12 cellular contexts compared by ENCODE assay signal in the genomic region with DNA sequence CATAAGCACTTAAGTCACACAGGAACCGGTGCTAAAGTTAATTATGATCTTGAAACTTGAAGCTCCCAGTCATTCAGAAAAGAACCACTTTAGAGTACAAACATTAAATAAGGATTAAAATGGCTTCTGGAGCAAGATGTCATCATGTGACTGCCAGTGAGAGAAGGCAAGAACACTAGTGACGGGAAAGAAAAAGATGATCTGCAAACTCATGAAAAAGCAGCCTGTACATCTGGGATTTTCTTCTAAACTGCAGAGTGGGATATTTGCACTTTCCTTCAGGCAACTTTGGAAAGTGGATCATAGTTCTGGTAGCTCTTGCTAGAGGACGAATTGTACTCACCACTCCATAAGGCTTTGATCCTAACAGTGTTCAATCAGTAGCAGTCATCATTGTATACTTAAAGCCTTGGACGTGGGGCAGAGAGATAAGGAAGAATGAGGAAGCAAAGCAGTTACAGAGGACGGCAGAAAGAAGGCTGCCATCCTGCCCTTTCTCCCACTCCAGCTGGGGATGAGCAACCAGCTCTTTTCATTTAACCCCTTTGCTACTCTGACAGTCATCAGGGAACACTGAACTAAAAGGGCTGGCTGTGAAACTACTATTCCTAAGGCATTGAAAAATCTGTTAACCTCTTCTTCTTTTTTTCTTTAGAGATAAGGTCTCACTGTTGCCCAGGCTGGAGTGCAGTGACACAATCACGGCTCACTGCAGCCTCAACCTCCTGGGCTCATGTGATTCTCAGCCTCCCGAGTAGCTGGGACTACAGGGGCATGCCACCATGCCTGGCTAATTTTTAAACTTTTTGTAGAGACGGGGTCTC. TPM values are rescaled to one million over a fixed set of nuclear protein-coding genes. Genes with fewer than 3 reads are reported as not detected.
DNase-seq lines count a peak whose midpoint lies in the region; ATAC-seq and TF ChIP-seq lines count a peak whose summit lies in the region.
"Had no signal": no experiment of that assay in that cellular context is flagged by ENCODE, and none has a peak within 500 bp of the region (broad histone marks: within the 10 kb centered on the region; RNA-seq: fewer than 3 reads in every experiment).

No MANE protein-coding gene starts in this region.

- no peaks in the 10 kb centered on the region for H4K20me1 ChIP-seq in PC-9 (ENCODE audit: insufficient read depth)

- intact Hi-C loops in PC-9 (cut with micrococcal nuclease; ENCODE audit: unreplicated experiment): no loop called here

- H2AFZ ChIP-seq in PC-9: no peak overlapping the region

- H3K36me3 ChIP-seq in GM06990 (ENCODE audit: control insufficient read depth, insufficient read depth, low read length): peaks cover 2% of the 10 kb centered on the region
- no peaks in the 10 kb centered on the region for H3K36me3 ChIP-seq in PC-9 (ENCODE audit: low read depth)

- H3K9me3 ChIP-seq in PC-9 (ENCODE audit: insufficient read depth, low read depth): no peaks in the 10 kb centered on the region

- H3K4me1 ChIP-seq in PC-9 (replicated peaks; ENCODE audit: insufficient read depth): peaks cover 11% of the 10 kb centered on the region

- no peaks in the 10 kb centered on the region for H3K79me2 ChIP-seq in PC-9 (ENCODE audit: low read depth)

- BruUV-seq in PC-9 (replicated peaks; lab: Mats Ljungman, UMichigan): no TSS peak

- H3K4me3 ChIP-seq in GM06990 (replicated peaks; ENCODE audit: low read depth, low read length) (no peak overlapping the region), PC-9 (no peak overlapping the region), skin epidermis (no peak overlapping the region)

- peaks cover 3% of the 10 kb centered on the region; the same call in 1 of the 2 replicates for H3F3A ChIP-seq in PC-9 (ENCODE audit: insufficient read depth, low read depth)

- peak overlapping the region; percentile 36 for H3K4me2 ChIP-seq in PC-9

- CTCF ChIA-PET in PC-9 (lab: Charles Lee): interaction anchor here (0.7 kb wide), 1 partner anchor 477 kb away, joined by 3 read pairs; no protein-coding TSS in a partner anchor

- H3K27me3 ChIP-seq in GM06990 (replicated peaks; ENCODE audit: control insufficient read depth, insufficient read depth, low read length) (no peaks in the 10 kb centered on the region), PC-9 (ENCODE audit: insufficient read depth, low read depth) (no peaks in the 10 kb centered on the region)

- POLR2A ChIA-PET in PC-9 (lab: Charles Lee; ENCODE audit: unreplicated experiment): interaction anchor here (0.6 to 0.7 kb wide), 2 partner anchors 58 to 68 kb away, joined by 5 to 12 read pairs; no protein-coding TSS in a partner anchor

- no peak for ATAC-seq in HG02759 (IDR thresholded peaks at IDR 0.05; ENCODE audit: unreplicated experiment)
- no peak for ATAC-seq in GM19455 (IDR thresholded peaks at IDR 0.05; ENCODE audit: unreplicated experiment)

- DNase-seq in GM06990 (ENCODE audit: extremely low read depth, insufficient read length) (peak; percentile 31), PC-9 (peak in 1 of 2 experiments; percentile 35), foreskin melanocyte (peak; percentile 16), DMS 273 (lab: John Stamatoyannopoulos, UW; ENCODE audit: unreplicated experiment) (no peak), SKM-1 (lab: John Stamatoyannopoulos, UW; ENCODE audit: unreplicated experiment) (no peak)
- DNase-seq: activated CD4-positive, alpha-beta T cell treated with anti-CD3 and anti-CD28 coated beads, Interleukin-2, amount 10 ng/mL, durations not matched to agents 7 days and 5 days; glutamatergic neuron; NCI-H1048; nucleus accumbens had no signal

- 0 out of 2 replicates have a peak overlapping the region, but pooled peaks have one; percentile 32 for H3K27ac ChIP-seq in PC-9
- H3K27ac ChIP-seq in skin epidermis: peak overlapping the region in 11 of 21 experiments; percentile 1 to 57 (median 24)

- H3K9me2 ChIP-seq in PC-9 (ENCODE audit: insufficient read depth): no peaks in the 10 kb centered on the region

- TF ChIP-seq CTCF in GM06990 (IDR thresholded peaks at IDR 0.05; ENCODE audit: insufficient read depth, low read length, poor library complexity, severe bottlenecking) (no peak), PC-9 (conservative IDR thresholded peaks at IDR 0.05) (no peak)

RNA-seq across cellular contexts. Expression of gene ABHD3, which starts 18.1 kb away (rescaled TPM):
- total RNA-seq in PC-9 (2021): 23.4 and 33.7 TPM in 2 replicates

RNA-seq across cellular contexts. Expression of gene MIB1, which starts 54.1 kb away (rescaled TPM):
- 40.1 and 40.3 TPM in 2 replicates for total RNA-seq in PC-9 (2021)

Comparison
In these comparisons a context has a peak if more than half of its experiments do, and no peak if none do; other contexts are left out.
1. DNase-seq: peak in GM06990 (single experiment) and foreskin melanocyte (single experiment); none in DMS 273 (single experiment) and SKM-1 (single experiment).